9 cellular contexts compared by ENCODE assay signal in the genomic region with DNA sequence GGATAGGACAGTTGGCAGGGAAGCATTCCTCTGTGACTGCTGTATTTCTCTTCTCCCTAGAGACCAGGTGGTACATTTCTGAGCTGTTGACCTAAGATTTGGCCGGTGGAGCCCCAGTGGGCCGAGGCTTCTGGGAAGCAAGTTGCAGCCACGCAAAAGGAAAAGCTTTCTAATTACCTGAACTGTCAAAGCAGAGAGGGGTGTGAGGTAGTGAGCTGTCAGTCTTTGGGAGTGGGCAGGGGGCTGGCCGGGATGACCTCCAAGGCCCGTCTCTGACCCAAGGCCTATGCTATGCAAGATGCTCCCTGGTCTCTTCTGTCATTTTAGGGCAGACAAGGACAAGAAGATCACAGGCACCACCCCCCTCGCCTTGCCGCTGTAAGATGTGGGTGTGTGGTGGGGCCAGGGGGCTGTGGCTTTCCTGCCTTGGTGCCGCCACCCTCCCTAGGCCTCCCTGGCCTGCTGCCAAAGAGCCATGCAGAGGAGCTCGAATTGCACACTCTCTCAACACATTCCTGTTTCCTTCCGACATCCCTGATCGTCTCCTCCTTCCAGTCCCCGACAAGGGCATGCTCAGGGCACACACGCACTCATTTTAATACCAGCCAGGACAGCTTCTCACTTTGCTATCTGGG. TPM values are rescaled to one million over a fixed set of nuclear protein-coding genes. Genes with fewer than 3 reads are reported as not detected.
DNase-seq lines count a peak whose midpoint lies in the region; ATAC-seq and TF ChIP-seq lines count a peak whose summit lies in the region.
"Had no signal": no experiment of that assay in that cellular context is flagged by ENCODE, and none has a peak within 500 bp of the region (broad histone marks: within the 10 kb centered on the region; RNA-seq: fewer than 3 reads in every experiment).

No MANE protein-coding gene starts in this region.

- peaks cover 0 to 2% (median 0%) of the 10 kb centered on the region in 5 donors for H3K9me3 Mint-ChIP-seq in CD8-positive, alpha-beta memory T cell

- no peaks in the 10 kb centered on the region for H3K36me3 ChIP-seq in CD8-positive, alpha-beta memory T cell (ENCODE audit: insufficient read depth, low read length)

- DNase-seq in CD8-positive, alpha-beta memory T cell, result peak; percentile 43 to 89 (median 73)
- peak; percentile 91 for DNase-seq in NB4 (ENCODE audit: low read depth)
- peak; percentile 14 to 40 (median 38) for DNase-seq in activated CD8-positive, alpha-beta memory T cell treated with anti-CD3 and anti-CD28 coated beads for 48 hours (ENCODE audit: low read depth in 2 of 3, low spot score in 2 of 3)
- DNase-seq in fibroblast of gingiva (ENCODE audit: low read depth), result peak; percentile 61
- DNase-seq in stimulated activated CD4-positive, alpha-beta T cell treated with anti-CD3 and anti-CD28 coated beads, Interleukin-1b, Interleukin-23, amount 100 ng/mL, for 48 hours, result peak; percentile 53
- no peak for DNase-seq in RPMI8226

- H3K4me1 ChIP-seq in CD8-positive, alpha-beta memory T cell (ENCODE audit: insufficient read depth, low read length), result peaks cover 49% of the 10 kb centered on the region

- no peak overlapping the region for H3K27ac ChIP-seq in CD8-positive, alpha-beta memory T cell (ENCODE audit: low read depth, low read length)

- H3K27ac Mint-ChIP-seq in CD8-positive, alpha-beta memory T cell, result peak overlapping the region in 5 of 8 donors; percentile 13 to 77 (median 48)

- POLR2A ChIA-PET in CD8-positive, alpha-beta memory T cell (lab: Charles Lee), result no interaction called here

- no peaks in the 10 kb centered on the region for H3K9me3 ChIP-seq in CD8-positive, alpha-beta memory T cell (ENCODE audit: low read length)

- peak overlapping the region; percentile 10 for H3K4me3 ChIP-seq in CD8-positive, alpha-beta memory T cell (ENCODE audit: low read length)
- no peak overlapping the region for H3K4me3 ChIP-seq in NB4 (ENCODE audit: low read depth, low read length)
- H3K4me3 ChIP-seq: lung had no signal

- TF ChIP-seq POLR2A in NB4 (IDR thresholded peaks at IDR 0.05; ENCODE audit: extremely low read depth, insufficient read length), result no peak

- H3K36me3 Mint-ChIP-seq in CD8-positive, alpha-beta memory T cell, result no peaks in the 10 kb centered on the region

- ATAC-seq in GM21390 (IDR thresholded peaks at IDR 0.05; ENCODE audit: unreplicated experiment), result no peak
- no peak for ATAC-seq in HG02642 (IDR thresholded peaks at IDR 0.05; ENCODE audit: poor library complexity, unreplicated experiment)

- no peak for TF ChIP-seq CTCF in NB4 (IDR thresholded peaks at IDR 0.05; ENCODE audit: low read depth, low read length)

- H3K27me3 Mint-ChIP-seq in CD8-positive, alpha-beta memory T cell, result peaks cover 39 to 53% of the 10 kb centered on the region in 2 donors

- CTCF ChIA-PET in CD8-positive, alpha-beta memory T cell (lab: Charles Lee), result interaction anchor here (1.0 to 1.8 kb wide), 3 partner anchors 13 to 87 kb away, joined by 3 to 4 read pairs (median 3); no protein-coding TSS in a partner anchor

- peaks cover 32 to 63% (median 36%) of the 10 kb centered on the region in 3 donors for H3K4me1 Mint-ChIP-seq in CD8-positive, alpha-beta memory T cell

- peak overlapping the region; percentile 1 to 80 (median 66) for H3K4me3 Mint-ChIP-seq in CD8-positive, alpha-beta memory T cell

- H3K27me3 ChIP-seq in CD8-positive, alpha-beta memory T cell (ENCODE audit: insufficient read depth, low read length, poor library complexity, severe bottlenecking), result peaks cover 20% of the 10 kb centered on the region

RNA-seq across cellular contexts. Expression of gene PADI1, which starts 7.7 kb away (rescaled TPM):
- not detected for total RNA-seq in CD8-positive, alpha-beta memory T cell
- not detected for polyA plus RNA-seq in CD8-positive, alpha-beta memory T cell
- total RNA-seq: lung had no signal

RNA-seq across cellular contexts. Expression of gene PADI3, which starts 36.3 kb away (rescaled TPM):
- not detected for total RNA-seq in CD8-positive, alpha-beta memory T cell
- not detected for polyA plus RNA-seq in CD8-positive, alpha-beta memory T cell
- total RNA-seq: lung had no signal
